1 cellular context compared by ENCODE assay signal in the genomic region with DNA sequence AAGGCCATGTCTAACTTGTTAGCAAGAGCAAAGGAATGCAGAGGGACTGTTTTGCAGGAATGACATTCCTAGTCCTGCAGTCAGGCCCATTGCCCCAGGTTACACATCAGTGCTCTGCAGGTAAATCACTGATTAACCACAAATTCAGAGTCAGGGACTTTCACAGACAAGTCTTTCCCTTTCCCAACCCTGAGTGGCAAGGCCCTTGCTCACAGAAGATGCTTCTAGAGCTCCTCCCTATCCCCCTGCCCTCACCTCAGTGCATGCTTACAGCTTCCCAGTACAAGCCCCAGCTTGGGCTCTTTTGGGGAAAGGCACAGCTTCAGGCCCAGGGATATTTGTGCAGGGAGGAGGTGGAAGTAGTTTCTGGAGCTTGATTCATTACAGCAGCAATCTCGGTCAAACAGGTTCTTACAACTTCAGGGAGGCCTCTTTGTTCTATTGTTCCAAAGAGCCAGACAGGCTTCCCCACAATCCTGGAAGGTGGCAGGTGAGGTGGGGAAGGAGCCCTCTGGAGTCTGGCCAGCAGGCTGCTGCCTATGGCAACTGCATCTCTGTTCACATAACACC.
TF ChIP-seq lines count a peak whose summit lies in the region.

No MANE protein-coding gene starts in this region.

TF ChIP-seq in HepG2, 621 proteins besides CTCF, POLR2A, EP300 and RAD21:
- TF ChIP-seq, protein P1, sequence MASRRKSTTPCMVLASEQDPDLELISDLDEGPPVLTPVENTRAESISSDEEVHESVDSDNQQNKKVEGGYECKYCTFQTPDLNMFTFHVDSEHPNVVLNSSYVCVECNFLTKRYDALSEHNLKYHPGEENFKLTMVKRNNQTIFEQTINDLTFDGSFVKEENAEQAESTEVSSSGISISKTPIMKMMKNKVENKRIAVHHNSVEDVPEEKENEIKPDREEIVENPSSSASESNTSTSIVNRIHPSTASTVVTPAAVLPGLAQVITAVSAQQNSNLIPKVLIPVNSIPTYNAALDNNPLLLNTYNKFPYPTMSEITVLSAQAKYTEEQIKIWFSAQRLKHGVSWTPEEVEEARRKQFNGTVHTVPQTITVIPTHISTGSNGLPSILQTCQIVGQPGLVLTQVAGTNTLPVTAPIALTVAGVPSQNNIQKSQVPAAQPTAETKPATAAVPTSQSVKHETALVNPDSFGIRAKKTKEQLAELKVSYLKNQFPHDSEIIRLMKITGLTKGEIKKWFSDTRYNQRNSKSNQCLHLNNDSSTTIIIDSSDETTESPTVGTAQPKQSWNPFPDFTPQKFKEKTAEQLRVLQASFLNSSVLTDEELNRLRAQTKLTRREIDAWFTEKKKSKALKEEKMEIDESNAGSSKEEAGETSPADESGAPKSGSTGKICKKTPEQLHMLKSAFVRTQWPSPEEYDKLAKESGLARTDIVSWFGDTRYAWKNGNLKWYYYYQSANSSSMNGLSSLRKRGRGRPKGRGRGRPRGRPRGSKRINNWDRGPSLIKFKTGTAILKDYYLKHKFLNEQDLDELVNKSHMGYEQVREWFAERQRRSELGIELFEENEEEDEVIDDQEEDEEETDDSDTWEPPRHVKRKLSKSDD (CRISPR knock-in tag; IDR thresholded peaks at IDR 0.05; ENCODE audit: low read depth), result no peak
- TF ChIP-seq, protein P2, sequence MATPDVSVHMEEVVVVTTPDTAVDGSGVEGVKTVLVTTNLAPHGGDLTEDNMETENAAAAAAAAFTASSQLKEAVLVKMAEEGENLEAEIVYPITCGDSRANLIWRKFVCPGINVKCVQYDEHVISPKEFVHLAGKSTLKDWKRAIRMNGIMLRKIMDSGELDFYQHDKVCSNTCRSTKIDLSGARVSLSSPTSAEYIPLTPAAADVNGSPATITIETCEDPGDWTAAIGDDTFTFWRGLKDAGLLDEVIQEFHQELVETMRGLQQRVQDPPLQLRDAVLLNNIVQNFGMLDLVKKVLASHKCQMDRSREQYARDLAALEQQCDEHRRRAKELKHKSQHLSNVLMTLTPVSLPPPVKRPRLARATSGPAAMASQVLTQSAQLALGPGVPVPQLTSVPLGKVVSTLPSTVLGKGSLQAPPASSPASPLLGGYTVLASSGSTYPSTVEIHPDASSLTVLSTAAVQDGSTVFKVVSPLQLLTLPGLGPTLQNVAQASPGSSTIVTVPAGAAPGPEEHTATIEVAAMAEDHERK (CRISPR knock-in tag; IDR thresholded peaks at IDR 0.05; ENCODE audit: low read depth), result no peak
- no peak for TF ChIP-seq ZNF766 (CRISPR knock-in tag; IDR thresholded peaks at IDR 0.05; ENCODE audit: borderline replicate concordance)
- TF ChIP-seq ZNF562 (CRISPR knock-in tag; IDR thresholded peaks at IDR 0.05; ENCODE audit: borderline replicate concordance), result no peak
- no peak for TF ChIP-seq TCF7L2 (IDR thresholded peaks at IDR 0.05; ENCODE audit: low read depth, low read length)
- no peak for TF ChIP-seq SOX5 (CRISPR knock-in tag; IDR thresholded peaks at IDR 0.05; ENCODE audit: borderline replicate concordance)
- TF ChIP-seq PAF1 (CRISPR knock-in tag; IDR thresholded peaks at IDR 0.05), result no peak
- no peak for TF ChIP-seq ZNF713 (CRISPR knock-in tag; IDR thresholded peaks at IDR 0.05)
- TF ChIP-seq ZNF570 (CRISPR knock-in tag; IDR thresholded peaks at IDR 0.05; ENCODE audit: borderline replicate concordance), result no peak
- TF ChIP-seq, protein P3, sequence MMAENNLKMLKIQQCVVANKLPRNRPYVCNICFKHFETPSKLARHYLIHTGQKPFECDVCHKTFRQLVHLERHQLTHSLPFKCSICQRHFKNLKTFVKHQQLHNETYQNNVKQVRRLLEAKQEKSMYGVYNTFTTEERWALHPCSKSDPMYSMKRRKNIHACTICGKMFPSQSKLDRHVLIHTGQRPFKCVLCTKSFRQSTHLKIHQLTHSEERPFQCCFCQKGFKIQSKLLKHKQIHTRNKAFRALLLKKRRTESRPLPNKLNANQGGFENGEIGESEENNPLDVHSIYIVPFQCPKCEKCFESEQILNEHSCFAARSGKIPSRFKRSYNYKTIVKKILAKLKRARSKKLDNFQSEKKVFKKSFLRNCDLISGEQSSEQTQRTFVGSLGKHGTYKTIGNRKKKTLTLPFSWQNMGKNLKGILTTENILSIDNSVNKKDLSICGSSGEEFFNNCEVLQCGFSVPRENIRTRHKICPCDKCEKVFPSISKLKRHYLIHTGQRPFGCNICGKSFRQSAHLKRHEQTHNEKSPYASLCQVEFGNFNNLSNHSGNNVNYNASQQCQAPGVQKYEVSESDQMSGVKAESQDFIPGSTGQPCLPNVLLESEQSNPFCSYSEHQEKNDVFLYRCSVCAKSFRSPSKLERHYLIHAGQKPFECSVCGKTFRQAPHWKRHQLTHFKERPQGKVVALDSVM (CRISPR knock-in tag; IDR thresholded peaks at IDR 0.05), result no peak
- TF ChIP-seq, protein P4, sequence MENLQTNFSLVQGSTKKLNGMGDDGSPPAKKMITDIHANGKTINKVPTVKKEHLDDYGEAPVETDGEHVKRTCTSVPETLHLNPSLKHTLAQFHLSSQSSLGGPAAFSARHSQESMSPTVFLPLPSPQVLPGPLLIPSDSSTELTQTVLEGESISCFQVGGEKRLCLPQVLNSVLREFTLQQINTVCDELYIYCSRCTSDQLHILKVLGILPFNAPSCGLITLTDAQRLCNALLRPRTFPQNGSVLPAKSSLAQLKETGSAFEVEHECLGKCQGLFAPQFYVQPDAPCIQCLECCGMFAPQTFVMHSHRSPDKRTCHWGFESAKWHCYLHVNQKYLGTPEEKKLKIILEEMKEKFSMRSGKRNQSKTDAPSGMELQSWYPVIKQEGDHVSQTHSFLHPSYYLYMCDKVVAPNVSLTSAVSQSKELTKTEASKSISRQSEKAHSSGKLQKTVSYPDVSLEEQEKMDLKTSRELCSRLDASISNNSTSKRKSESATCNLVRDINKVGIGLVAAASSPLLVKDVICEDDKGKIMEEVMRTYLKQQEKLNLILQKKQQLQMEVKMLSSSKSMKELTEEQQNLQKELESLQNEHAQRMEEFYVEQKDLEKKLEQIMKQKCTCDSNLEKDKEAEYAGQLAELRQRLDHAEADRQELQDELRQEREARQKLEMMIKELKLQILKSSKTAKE (CRISPR knock-in tag; IDR thresholded peaks at IDR 0.05; ENCODE audit: borderline replicate concordance), result no peak
- no peak for TF ChIP-seq RBAK (CRISPR knock-in tag; IDR thresholded peaks at IDR 0.05)
- no peak for TF ChIP-seq ZBTB7A (CRISPR knock-in tag; IDR thresholded peaks at IDR 0.05)
- TF ChIP-seq ZNF207 (IDR thresholded peaks at IDR 0.05; ENCODE audit: borderline replicate concordance), result no peak
- no peak for TF ChIP-seq AGO1 (IDR thresholded peaks at IDR 0.05; ENCODE audit: low read depth, low read length, poor library complexity, severe bottlenecking)
- TF ChIP-seq, protein P5, sequence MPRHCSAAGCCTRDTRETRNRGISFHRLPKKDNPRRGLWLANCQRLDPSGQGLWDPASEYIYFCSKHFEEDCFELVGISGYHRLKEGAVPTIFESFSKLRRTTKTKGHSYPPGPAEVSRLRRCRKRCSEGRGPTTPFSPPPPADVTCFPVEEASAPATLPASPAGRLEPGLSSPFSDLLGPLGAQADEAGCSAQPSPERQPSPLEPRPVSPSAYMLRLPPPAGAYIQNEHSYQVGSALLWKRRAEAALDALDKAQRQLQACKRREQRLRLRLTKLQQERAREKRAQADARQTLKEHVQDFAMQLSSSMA (CRISPR knock-in tag; IDR thresholded peaks at IDR 0.05), result no peak
- no peak for TF ChIP-seq TEAD3 (CRISPR knock-in tag; optimal IDR thresholded peaks at IDR 0.05; ENCODE audit: borderline replicate concordance)
- TF ChIP-seq, protein P6, sequence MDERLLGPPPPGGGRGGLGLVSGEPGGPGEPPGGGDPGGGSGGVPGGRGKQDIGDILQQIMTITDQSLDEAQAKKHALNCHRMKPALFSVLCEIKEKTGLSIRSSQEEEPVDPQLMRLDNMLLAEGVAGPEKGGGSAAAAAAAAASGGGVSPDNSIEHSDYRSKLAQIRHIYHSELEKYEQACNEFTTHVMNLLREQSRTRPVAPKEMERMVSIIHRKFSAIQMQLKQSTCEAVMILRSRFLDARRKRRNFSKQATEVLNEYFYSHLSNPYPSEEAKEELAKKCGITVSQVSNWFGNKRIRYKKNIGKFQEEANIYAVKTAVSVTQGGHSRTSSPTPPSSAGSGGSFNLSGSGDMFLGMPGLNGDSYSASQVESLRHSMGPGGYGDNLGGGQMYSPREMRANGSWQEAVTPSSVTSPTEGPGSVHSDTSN (CRISPR knock-in tag; IDR thresholded peaks at IDR 0.05), result no peak
- no peak for TF ChIP-seq MED1 (CRISPR knock-in tag; IDR thresholded peaks at IDR 0.05)
